ENCODE assay signal across 7 cellular contexts in the genomic region with DNA sequence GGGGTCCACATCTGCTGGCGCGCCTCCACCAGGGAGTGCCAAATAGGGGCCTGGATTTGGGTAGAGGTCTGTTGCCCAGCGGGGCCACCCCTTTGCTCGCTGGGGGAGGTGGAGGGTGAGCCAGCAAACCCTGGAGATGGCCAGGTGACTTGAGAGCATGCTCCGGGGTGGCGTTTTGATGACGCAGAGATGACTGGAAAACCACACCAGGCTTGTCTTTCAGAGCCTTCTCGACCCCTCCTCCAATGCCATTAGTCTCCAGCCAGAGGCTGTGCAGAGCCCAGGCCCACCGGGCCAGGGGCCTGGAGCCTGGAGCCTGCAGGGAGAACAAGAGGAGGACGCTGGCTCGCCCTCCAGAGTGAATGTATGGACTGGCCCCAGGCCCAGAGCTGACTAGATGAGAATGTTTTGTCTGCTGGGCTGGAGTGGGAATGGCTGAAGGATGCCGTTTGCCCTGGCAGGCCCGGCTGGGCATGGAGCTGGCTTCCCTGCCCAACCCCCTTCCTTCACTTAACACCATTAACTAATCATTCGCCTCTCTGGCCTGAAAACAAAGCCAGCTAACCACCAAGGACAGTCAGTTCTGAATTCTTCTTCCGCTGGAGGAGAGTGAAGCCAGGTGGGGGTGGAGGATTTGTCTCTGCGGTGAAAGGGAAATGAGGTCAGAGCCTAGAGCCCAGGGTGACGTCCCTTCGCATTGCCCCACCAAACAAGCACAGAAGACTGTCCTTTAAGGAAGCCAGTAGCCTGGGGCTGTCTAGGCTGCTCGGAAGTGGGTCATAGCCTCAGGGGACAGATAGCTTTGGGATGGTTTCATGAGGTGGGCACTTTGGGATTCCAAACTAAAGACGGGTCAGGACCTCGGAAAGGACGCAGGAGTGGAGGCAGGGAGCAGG. TPM values are rescaled to one million over a fixed set of nuclear protein-coding genes. Genes with fewer than 3 reads are reported as not detected.
A peak's percentile ranks its signal among the peaks of the same experiment; 100 is the strongest.
DNase-seq lines count a peak whose midpoint lies in the region; ATAC-seq and TF ChIP-seq lines count a peak whose summit lies in the region.

No MANE protein-coding gene starts in this region.

- H3K27me3 Mint-ChIP-seq in GM23338 (ENCODE audit: insufficient read depth, low read depth, poor library complexity) (peaks cover 56% of the 10 kb centered on the region), neural crest cell (ENCODE audit: low read depth) (peaks cover 28% of the 10 kb centered on the region)
- H3K27me3 Mint-ChIP-seq in effector memory CD8-positive, alpha-beta T cell: peaks cover 32 to 35% of the 10 kb centered on the region in 2 donors

- TF ChIP-seq CTCF in GM23338 (conservative IDR thresholded peaks at IDR 0.05; ENCODE audit: low read depth in 2 of 2) (no peak), OCI-LY7 (conservative IDR thresholded peaks at IDR 0.05; ENCODE audit: low read length) (no peak), neural crest cell (conservative IDR thresholded peaks at IDR 0.05) (no peak), MM.1S (IDR thresholded peaks at IDR 0.05; ENCODE audit: low read length) (no peak)

- peak overlapping the region; percentile 98 for H3K4me2 ChIP-seq in GM23338
- peak overlapping the region; percentile 31 for H3K4me2 ChIP-seq in OCI-LY7 (ENCODE audit: low read length)
- no peak overlapping the region for H3K4me2 ChIP-seq in MM.1S (ENCODE audit: low read depth, low read length)

- no peak overlapping the region for H3K9ac ChIP-seq in MM.1S (ENCODE audit: low read length)

- POLR2A ChIA-PET in OCI-LY7 (lab: Charles Lee): interaction anchor here (0.6 to 1.7 kb wide), 3 partner anchors 17 to 154 kb away, joined by 3 to 4 read pairs (median 3); no protein-coding TSS in a partner anchor

- H3K27ac ChIP-seq in GM23338 (ENCODE audit: low read depth) (peak overlapping the region; percentile 26; the same call in 1 of the 2 replicates), OCI-LY7 (ENCODE audit: low read depth, low read length, poor library complexity, severe bottlenecking) (peak overlapping the region; percentile 9), MM.1S (ENCODE audit: low read length) (no peak overlapping the region)

- DNase-seq in GM23338 (ENCODE audit: low spot score) (peak; percentile 76), OCI-LY7 (ENCODE audit: low spot score) (peak; percentile 67), neural crest cell (ENCODE audit: low read depth, low spot score) (no peak), MM.1S (no peak), epidermal melanocyte (ENCODE audit: insufficient read length, low spot score) (no peak), SW 1271 (lab: John Stamatoyannopoulos, UW) (no peak)
- DNase-seq in effector memory CD8-positive, alpha-beta T cell: peak in 2 of 3 experiments; percentile 47 to 54

- peak overlapping the region; percentile 49 for H2AFZ ChIP-seq in GM23338
- H2AFZ ChIP-seq in OCI-LY7 (ENCODE audit: low read length): no peak overlapping the region
- H2AFZ ChIP-seq in MM.1S (ENCODE audit: low read length): no peak overlapping the region

- intact Hi-C loops in OCI-LY7 (cut with micrococcal nuclease; ENCODE audit: unreplicated experiment): no loop called here

- H3K9me3 Mint-ChIP-seq in GM23338 (no peaks in the 10 kb centered on the region), neural crest cell (no peaks in the 10 kb centered on the region)
- H3K9me3 Mint-ChIP-seq in effector memory CD8-positive, alpha-beta T cell: no peaks in the 10 kb centered on the region

- H3K36me3 ChIP-seq in GM23338 (ENCODE audit: insufficient read depth): no peaks in the 10 kb centered on the region
- no peaks in the 10 kb centered on the region for H3K36me3 ChIP-seq in OCI-LY7 (ENCODE audit: insufficient read depth, low read length)
- H3K36me3 ChIP-seq in MM.1S (replicated peaks; ENCODE audit: insufficient read depth, low read length): no peaks in the 10 kb centered on the region

- H3F3A ChIP-seq in GM23338 (replicated peaks; ENCODE audit: low read depth) (peaks cover 22% of the 10 kb centered on the region), MM.1S (ENCODE audit: insufficient read depth, low read length) (peaks cover 7% of the 10 kb centered on the region; the same call in 1 of the 2 replicates)

- peaks cover 48% of the 10 kb centered on the region for H3K4me1 ChIP-seq in GM23338 (ENCODE audit: insufficient read depth)
- peaks cover 58% of the 10 kb centered on the region for H3K4me1 ChIP-seq in OCI-LY7 (ENCODE audit: insufficient read depth, low read length, poor library complexity, severe bottlenecking)
- H3K4me1 ChIP-seq in MM.1S (ENCODE audit: low read length): peaks cover 21% of the 10 kb centered on the region

- H3K9me3 ChIP-seq in OCI-LY7 (ENCODE audit: low read length): no peaks in the 10 kb centered on the region
- no peaks in the 10 kb centered on the region for H3K9me3 ChIP-seq in MM.1S (replicated peaks; ENCODE audit: insufficient read depth, low read length)

- peaks cover 34% of the 10 kb centered on the region for H3K4me1 Mint-ChIP-seq in GM23338
- H3K4me1 Mint-ChIP-seq in effector memory CD8-positive, alpha-beta T cell (ENCODE audit: low read depth in 2 of 2): peaks cover 22 to 31% of the 10 kb centered on the region in 2 donors
- H3K4me1 Mint-ChIP-seq in neural crest cell: peaks cover 42% of the 10 kb centered on the region

- no TSS peak for BruUV-seq in OCI-LY7 (replicated peaks; lab: Mats Ljungman, UMichigan)

- H4K20me1 ChIP-seq in GM23338 (replicated peaks; ENCODE audit: insufficient read depth) (peaks cover 7% of the 10 kb centered on the region; the same call in 1 of the 2 replicates), OCI-LY7 (ENCODE audit: insufficient read depth, low read length) (no peaks in the 10 kb centered on the region), MM.1S (ENCODE audit: insufficient read depth, low read length) (no peaks in the 10 kb centered on the region)

- no peak for ATAC-seq in GM23338
- ATAC-seq in effector memory CD8-positive, alpha-beta T cell (replicated peaks): peak; percentile 61

- H3K4me3 Mint-ChIP-seq in GM23338 (peak overlapping the region; percentile 54), neural crest cell (peak overlapping the region; percentile 79)
- H3K4me3 Mint-ChIP-seq in effector memory CD8-positive, alpha-beta T cell: peak overlapping the region; percentile 75 to 82

- H3K27me3 ChIP-seq in GM23338 (ENCODE audit: insufficient read depth) (peaks cover 42% of the 10 kb centered on the region), MM.1S (replicated peaks; ENCODE audit: insufficient read depth, low read length) (peaks cover 37% of the 10 kb centered on the region)

- H3K27ac Mint-ChIP-seq in GM23338 (peak overlapping the region; percentile 91), neural crest cell (ENCODE audit: unreplicated experiment) (peak overlapping the region; percentile 65)
- peak overlapping the region; percentile 82 to 93 for H3K27ac Mint-ChIP-seq in effector memory CD8-positive, alpha-beta T cell

- peak overlapping the region; percentile 86 for H3K4me3 ChIP-seq in GM23338
- no peak overlapping the region for H3K4me3 ChIP-seq in OCI-LY7 (ENCODE audit: low read depth, low read length, poor library complexity, severe bottlenecking)
- no peak overlapping the region for H3K4me3 ChIP-seq in MM.1S (ENCODE audit: low read length)

- no peaks in the 10 kb centered on the region for H3K9me2 ChIP-seq in GM23338 (ENCODE audit: insufficient read depth)
- no peaks in the 10 kb centered on the region for H3K9me2 ChIP-seq in OCI-LY7 (ENCODE audit: insufficient read depth, low read length)
- H3K9me2 ChIP-seq in MM.1S (replicated peaks; ENCODE audit: insufficient read depth, low read length): no peaks in the 10 kb centered on the region

- CTCF ChIA-PET in OCI-LY7 (lab: Charles Lee; ENCODE audit: unreplicated experiment): no interaction called here

- no peaks in the 10 kb centered on the region for H3K79me2 ChIP-seq in GM23338 (replicated peaks; ENCODE audit: insufficient read depth)
- no peaks in the 10 kb centered on the region for H3K79me2 ChIP-seq in OCI-LY7 (ENCODE audit: insufficient read depth, low read depth, low read length)
- H3K79me2 ChIP-seq in MM.1S (ENCODE audit: low read length): no peaks in the 10 kb centered on the region

- H3K36me3 Mint-ChIP-seq in GM23338 (ENCODE audit: low read depth) (peaks cover 3% of the 10 kb centered on the region; the same call in 1 of the 3 replicates), neural crest cell (ENCODE audit: low read depth) (no peaks in the 10 kb centered on the region)
- peaks cover 26% of the 10 kb centered on the region for H3K36me3 Mint-ChIP-seq in effector memory CD8-positive, alpha-beta T cell (ENCODE audit: insufficient read depth)

TF ChIP-seq in GM23338, 12 proteins besides CTCF, POLR2A, EP300 and RAD21 (continues in another document):
- no peak for TF ChIP-seq EZH2 (IDR thresholded peaks at IDR 0.05; ENCODE audit: low read depth, unreplicated experiment)

RNA-seq across cellular contexts. Expression of a gene that starts 1.6 kb away (rescaled TPM):
- total RNA-seq in GM23338 (2014; rRNA removed; shearing (Covaris generic)): 79.5 and 139 TPM in 2 replicates
- 7.8 and 8.9 TPM in 2 replicates for polyA plus RNA-seq in GM23338 (2016; fragmentation: Nextera tagmentation; extraction: Ambion mirVana)
- 0.69 and 2.6 TPM in 2 replicates for total RNA-seq in OCI-LY7 (2014; rRNA removed; shearing (Covaris generic))
- total RNA-seq in OCI-LY7 (2022) (1.3 and 3.2 TPM in 2 replicates), neural crest cell (61.6 and 66.7 TPM in 2 replicates)

RNA-seq across cellular contexts. Expression of a gene that starts 15.8 kb away (rescaled TPM):
- total RNA-seq in GM23338 (2014; rRNA removed; shearing (Covaris generic)): 53.6 and 58.3 TPM in 2 replicates
- 28.7 and 31.8 TPM in 2 replicates for polyA plus RNA-seq in GM23338 (2016; fragmentation: Nextera tagmentation; extraction: Ambion mirVana)
- total RNA-seq in OCI-LY7 (2014; rRNA removed; shearing (Covaris generic)): 11.7 and 13.9 TPM in 2 replicates
- total RNA-seq in OCI-LY7 (2022) (52.5 and 56.2 TPM in 2 replicates), neural crest cell (47.9 and 51.8 TPM in 2 replicates)

RNA-seq across cellular contexts. Expression of a gene that starts 22.2 kb away (rescaled TPM):
- 1.9 and 3.0 TPM in 2 replicates for total RNA-seq in GM23338 (2014; rRNA removed; shearing (Covaris generic))
- 1.8 and 1.9 TPM in 2 replicates for polyA plus RNA-seq in GM23338 (2016; fragmentation: Nextera tagmentation; extraction: Ambion mirVana)
- total RNA-seq in OCI-LY7 (2014; rRNA removed; shearing (Covaris generic)): not detected in 2 replicates
- not detected in 2 replicates for total RNA-seq in OCI-LY7 (2022)
- total RNA-seq in neural crest cell: 1.9 and 2.1 TPM in 2 replicates

RNA-seq across cellular contexts. Expression of a gene that starts 28.0 kb away (rescaled TPM):
- total RNA-seq in GM23338 (2014; rRNA removed; shearing (Covaris generic)): 0.03 TPM in 1 of 2 replicates, not detected in the other
- not detected in 2 replicates for polyA plus RNA-seq in GM23338 (2016; fragmentation: Nextera tagmentation; extraction: Ambion mirVana)
- total RNA-seq in OCI-LY7 (2014; rRNA removed; shearing (Covaris generic)): not detected in 2 replicates
- not detected in 2 replicates for total RNA-seq in OCI-LY7 (2022)
- total RNA-seq in neural crest cell: not detected in 2 replicates

Comparison
In these comparisons a context has a peak if more than half of its experiments do, and no peak if none do; other contexts are left out.
1. DNase-seq: peak in GM23338 (single experiment), OCI-LY7 (single experiment) and effector memory CD8-positive, alpha-beta T cell (2 of 3); none in neural crest cell (single experiment), MM.1S (single experiment), epidermal melanocyte (single experiment) and SW 1271 (0 of 2).
2. RNA of a gene that starts 1.6 kb away (total RNA-seq): 79.5 to 139 TPM in GM23338 and 61.6 to 66.7 TPM in neural crest cell; 0.69 to 3.2 TPM in OCI-LY7; every median in the first group is over 10 times any median in the second.
3. Peak in every context shown above with its lines, with median percentiles within 50 percentile points of each other: H3K27ac Mint-ChIP-seq and H3K4me3 Mint-ChIP-seq.